ENCODE assay signal across 31 cellular contexts in the genomic region with DNA sequence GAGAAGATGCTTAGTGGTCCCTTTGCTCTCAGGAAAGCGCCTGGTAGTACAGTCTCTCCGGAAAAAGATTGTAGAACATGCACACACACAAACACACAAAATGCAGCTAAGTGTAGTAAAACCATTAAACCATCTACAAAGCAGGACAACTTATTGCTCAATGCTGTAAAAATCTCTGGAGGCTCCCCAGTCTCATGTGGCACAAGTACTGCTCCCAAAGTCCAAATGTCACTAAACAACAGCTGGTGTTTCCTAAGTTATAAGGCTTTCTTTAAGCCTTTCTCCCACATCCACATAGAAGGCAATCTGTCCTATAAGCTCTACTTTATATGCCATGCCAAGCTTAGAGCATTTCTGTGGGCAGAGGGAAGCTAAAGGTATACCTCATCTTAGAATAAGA. TPM values are rescaled to one million over a fixed set of nuclear protein-coding genes. Genes with fewer than 3 reads are reported as not detected.
DNase-seq lines count a peak whose midpoint lies in the region; ATAC-seq, FAIRE-seq and TF ChIP-seq lines count a peak whose summit lies in the region.
"Had no signal": no experiment of that assay in that cellular context is flagged by ENCODE, and none has a peak within 500 bp of the region (broad histone marks: within the 10 kb centered on the region; RNA-seq: fewer than 3 reads in every experiment).

No MANE protein-coding gene starts in this region.

- H3K9me3 ChIP-seq in SK-N-MC (ENCODE audit: low read depth, low read length) (no peaks in the 10 kb centered on the region), gastrocnemius medialis (no peaks in the 10 kb centered on the region)
- H3K9me3 ChIP-seq: adrenal gland, esophagus muscularis mucosa, pancreas, spleen, stomach, tibial artery had no signal

- no peaks in the 10 kb centered on the region for H3K36me3 ChIP-seq in SK-N-MC (ENCODE audit: insufficient read depth, low read length)
- H3K36me3 ChIP-seq in gastrocnemius medialis: no peaks in the 10 kb centered on the region
- H3K36me3 ChIP-seq: adrenal gland, esophagus muscularis mucosa, pancreas, spleen, stomach, tibial artery had no signal

- FAIRE-seq in GM12892 (lab: Jason Lieb, UNC): peak; percentile 50
- FAIRE-seq: GM12891, K562 had no signal

- no peaks in the 10 kb centered on the region for H3K4me1 ChIP-seq in gastrocnemius medialis
- H3K4me1 ChIP-seq: pancreas had no signal

- ATAC-seq in left colon: peak; percentile 80
- peak; percentile 26 to 41 for ATAC-seq in gastrocnemius medialis
- ATAC-seq in GM18909 (IDR thresholded peaks at IDR 0.05; ENCODE audit: poor library complexity, unreplicated experiment): no peak
- ATAC-seq: activated CD8-positive, alpha-beta T cell treated with anti-CD3 and anti-CD28 coated beads, Interleukin-2, amount 10 ng/mL, durations not matched to agents 7 days and 5 days; K562; Panc1; pancreas had no signal

- TF ChIP-seq POLR2A in GM12892 (IDR thresholded peaks at IDR 0.05; ENCODE audit: low read depth, low read length) (no peak), gastrocnemius medialis (IDR thresholded peaks at IDR 0.05) (no peak)

- no peak for TF ChIP-seq CTCF in gastrocnemius medialis (IDR thresholded peaks at IDR 0.05 in 4 of 5, conservative IDR thresholded peaks at IDR 0.05 in 1 of 5)

- H3K27me3 ChIP-seq in gastrocnemius medialis: no peaks in the 10 kb centered on the region
- H3K27me3 ChIP-seq: adrenal gland, esophagus muscularis mucosa, neural progenitor cell, pancreas, tibial artery had no signal

- intact Hi-C loops in left colon (cut with DNase I, micrococcal nuclease) (no loop called here), gastrocnemius medialis (cut with DNase I; ENCODE audit: low total_unique reads) (no loop called here)

- H3K4me3 ChIP-seq in SK-N-MC: peak overlapping the region; percentile 58; the same call in 1 of the 2 replicates
- no peak overlapping the region for H3K4me3 ChIP-seq in gastrocnemius medialis
- H3K4me3 ChIP-seq: adrenal gland, esophagus muscularis mucosa, K562, neural progenitor cell, pancreas, spleen, stomach, tibial artery had no signal

- DNase-seq in GM12892 (ENCODE audit: insufficient read length) (no peak), SK-N-MC (ENCODE audit: low read depth, low spot score) (no peak), left colon (no peak), gastrocnemius medialis (no peak), GM19240 (ENCODE audit: insufficient read length, low spot score) (no peak), DMS53 treated with DMSO at 0.1 percent for 48 hours (lab: John Stamatoyannopoulos, UW; ENCODE audit: unreplicated experiment) (no peak)
- DNase-seq: ACHN; activated CD4-positive, alpha-beta T cell treated with anti-CD3 and anti-CD28 coated beads for 1 hour; activated CD8-positive, alpha-beta T cell treated with anti-CD3 and anti-CD28 coated beads, Interleukin-2, amount 10 ng/mL, durations not matched to agents 7 days and 5 days; activated naive CD4-positive, alpha-beta T cell treated with anti-CD3 and anti-CD28 coated beads for 36 hours; adrenal gland; CD4-positive, alpha-beta memory T cell; foreskin melanocyte; kidney glomerular epithelial cell; mammary epithelial cell; NCI-H1048; NCI-H1694; NCI-H526; pancreas; SHP77 treated with DMSO at 0.1 percent for 48 hours; spleen; stimulated activated CD8-positive, alpha-beta memory T cell treated with anti-CD3 and anti-CD28 coated beads, Interleukin-4, amount 100 ng/mL, for 48 hours; stomach; tibial artery had no signal

- in situ Hi-C loops in gastrocnemius medialis (cut with MboI; ENCODE audit: low sequenced_read_pairs in 4 of 4): no loop called here

- H3K9ac ChIP-seq in SK-N-MC (ENCODE audit: insufficient read length): no peak overlapping the region
- H3K9ac ChIP-seq: neural progenitor cell had no signal

- H3K27ac ChIP-seq in SK-N-MC: peak overlapping the region; percentile 67; the same call in 1 of the 2 replicates
- peak overlapping the region in 1 of 4 donors; percentile 30 for H3K27ac ChIP-seq in gastrocnemius medialis
- H3K27ac ChIP-seq: adrenal gland, neural progenitor cell, pancreas, spleen, stomach, tibial artery had no signal

RNA-seq across cellular contexts. Expression of a gene that starts 32.9 kb away (rescaled TPM):
- 0.15 TPM for polyA plus RNA-seq in GM12892 (2012; ENCODE audit: missing spikeins)
- total RNA-seq in left colon: 1 to 10 TPM; 2.9 to 10.0 TPM
- total RNA-seq in gastrocnemius medialis: 1 to 10 TPM; 1.0 to 2.0 (median 1.8) TPM
- total RNA-seq: B cell had no signal
